1 cellular context compared by ENCODE assay signal in genomic region chr4:186169942-186170802, GRCh38.
TF ChIP-seq lines count a peak whose summit lies in the region.

No MANE protein-coding gene starts in this region.

TF ChIP-seq in K562, 482 proteins besides CTCF, POLR2A, EP300 and RAD21:
- no peak for TF ChIP-seq ZC3H11A (IDR thresholded peaks at IDR 0.05; ENCODE audit: low read depth, low read length)
- TF ChIP-seq ZBTB11 (CRISPR knock-in tag; IDR thresholded peaks at IDR 0.05) = no peak
- TF ChIP-seq ZNF699 (CRISPR knock-in tag; IDR thresholded peaks at IDR 0.05; ENCODE audit: insufficient replicate concordance) = no peak
- TF ChIP-seq SAP30 (IDR thresholded peaks at IDR 0.05; ENCODE audit: borderline replicate concordance, insufficient read depth, low read depth, low read length, poor library complexity, severe bottlenecking) = no peak
- TF ChIP-seq ZBTB12 (CRISPR knock-in tag; IDR thresholded peaks at IDR 0.05) = no peak
- TF ChIP-seq CCAR2 (IDR thresholded peaks at IDR 0.05; ENCODE audit: low read depth, low read length) = no peak
- TF ChIP-seq ATF6 (CRISPR knock-in tag; IDR thresholded peaks at IDR 0.05) = no peak
- TF ChIP-seq MEF2D (tag; conservative IDR thresholded peaks at IDR 0.05; ENCODE audit: low read depth) = no peak
- no peak for TF ChIP-seq MAZ (CRISPR knock-in tag; conservative IDR thresholded peaks at IDR 0.05 in 1 of 2, IDR thresholded peaks at IDR 0.05 in 1 of 2)
- no peak for TF ChIP-seq TCFL5 (CRISPR knock-in tag; conservative IDR thresholded peaks at IDR 0.05)
- TF ChIP-seq ARID4B (CRISPR knock-in tag; IDR thresholded peaks at IDR 0.05) = no peak
- no peak for TF ChIP-seq MCM5 (IDR thresholded peaks at IDR 0.05; ENCODE audit: low read depth)
- no peak for TF ChIP-seq RBM25 (IDR thresholded peaks at IDR 0.05; ENCODE audit: low read depth, low read length, severe bottlenecking)
- TF ChIP-seq NR2F6 (CRISPR knock-in tag; IDR thresholded peaks at IDR 0.05) = no peak
- no peak for TF ChIP-seq ZNF717 (CRISPR knock-in tag; IDR thresholded peaks at IDR 0.05)
- no peak for TF ChIP-seq PCBP1 (IDR thresholded peaks at IDR 0.05; ENCODE audit: low read depth, low read length, poor library complexity, severe bottlenecking)
- TF ChIP-seq ZNF436 (CRISPR knock-in tag; IDR thresholded peaks at IDR 0.05) = no peak
- TF ChIP-seq EHMT2 (IDR thresholded peaks at IDR 0.05) = no peak
- TF ChIP-seq ZNF316 (IDR thresholded peaks at IDR 0.05) = no peak
- no peak for TF ChIP-seq CREB3 (tag; conservative IDR thresholded peaks at IDR 0.05; ENCODE audit: low read depth)
